In the genomic region with DNA sequence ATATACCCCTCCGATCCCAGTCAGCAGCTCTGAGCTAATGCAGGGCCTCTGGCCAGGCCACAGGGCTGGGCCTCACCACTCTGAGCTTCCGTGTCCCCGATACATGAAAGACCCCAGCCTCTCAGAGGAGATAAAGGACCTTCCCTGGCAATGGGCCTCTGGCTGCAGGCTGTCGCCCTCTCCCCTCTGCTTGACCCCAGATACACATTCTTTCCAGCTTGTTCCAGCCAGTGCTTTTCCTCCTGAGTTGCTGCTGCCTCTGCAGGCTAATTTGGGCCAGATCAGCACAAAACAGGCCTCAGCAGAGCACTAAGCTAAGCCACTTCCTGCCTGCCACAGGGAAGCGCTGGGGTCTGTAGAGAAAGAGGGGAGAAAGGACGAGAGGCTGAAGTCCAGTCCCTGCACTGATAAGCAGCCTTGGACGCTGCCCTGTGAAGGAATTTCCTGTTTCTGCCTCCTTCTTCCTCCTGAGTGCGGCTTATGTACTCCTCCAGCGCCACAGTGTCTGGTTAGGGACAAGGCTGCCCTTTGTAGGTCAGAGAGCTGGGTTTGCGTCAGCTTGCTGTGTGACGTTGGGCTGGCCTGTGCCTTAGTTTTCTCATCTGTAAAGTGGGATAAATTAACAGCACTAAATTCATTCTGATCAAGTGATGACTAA, we compare ENCODE assay signal across 1 cellular context.
TF ChIP-seq lines count a peak whose summit lies in the region.

No MANE protein-coding gene starts in this region.

TF ChIP-seq in HepG2, 621 proteins besides CTCF, POLR2A, EP300 and RAD21 (continued from another document and continues in another):
- no peak for TF ChIP-seq NFKB2 (CRISPR knock-in tag; IDR thresholded peaks at IDR 0.05; ENCODE audit: borderline replicate concordance)
- no peak for TF ChIP-seq ZNF296 (CRISPR knock-in tag; conservative IDR thresholded peaks at IDR 0.05)
- TF ChIP-seq KLF11 (CRISPR knock-in tag; IDR thresholded peaks at IDR 0.05), result no peak
- peak; percentile 69; the same call in 1 of the 2 replicates for TF ChIP-seq ZSCAN20 (CRISPR knock-in tag; IDR thresholded peaks at IDR 0.05; ENCODE audit: borderline replicate concordance)
- TF ChIP-seq MIXL1 (CRISPR knock-in tag; IDR thresholded peaks at IDR 0.05), result peak; percentile 86
- TF ChIP-seq, protein P1, sequence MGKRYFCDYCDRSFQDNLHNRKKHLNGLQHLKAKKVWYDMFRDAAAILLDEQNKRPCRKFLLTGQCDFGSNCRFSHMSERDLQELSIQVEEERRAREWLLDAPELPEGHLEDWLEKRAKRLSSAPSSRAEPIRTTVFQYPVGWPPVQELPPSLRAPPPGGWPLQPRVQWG (CRISPR knock-in tag; IDR thresholded peaks at IDR 0.05; ENCODE audit: borderline replicate concordance, low read depth), result no peak
- TF ChIP-seq, protein P2, sequence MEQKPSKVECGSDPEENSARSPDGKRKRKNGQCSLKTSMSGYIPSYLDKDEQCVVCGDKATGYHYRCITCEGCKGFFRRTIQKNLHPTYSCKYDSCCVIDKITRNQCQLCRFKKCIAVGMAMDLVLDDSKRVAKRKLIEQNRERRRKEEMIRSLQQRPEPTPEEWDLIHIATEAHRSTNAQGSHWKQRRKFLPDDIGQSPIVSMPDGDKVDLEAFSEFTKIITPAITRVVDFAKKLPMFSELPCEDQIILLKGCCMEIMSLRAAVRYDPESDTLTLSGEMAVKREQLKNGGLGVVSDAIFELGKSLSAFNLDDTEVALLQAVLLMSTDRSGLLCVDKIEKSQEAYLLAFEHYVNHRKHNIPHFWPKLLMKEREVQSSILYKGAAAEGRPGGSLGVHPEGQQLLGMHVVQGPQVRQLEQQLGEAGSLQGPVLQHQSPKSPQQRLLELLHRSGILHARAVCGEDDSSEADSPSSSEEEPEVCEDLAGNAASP (CRISPR knock-in tag; IDR thresholded peaks at IDR 0.05; ENCODE audit: borderline replicate concordance), result peak; percentile 41; the same call in 1 of the 2 replicates
- no peak for TF ChIP-seq CHCHD3 (CRISPR knock-in tag; IDR thresholded peaks at IDR 0.05)
- no peak; the same call in 1 of the 2 replicates for TF ChIP-seq MTA1 (CRISPR knock-in tag; IDR thresholded peaks at IDR 0.05; ENCODE audit: borderline replicate concordance)
- no peak for TF ChIP-seq ZNF737 (CRISPR knock-in tag; IDR thresholded peaks at IDR 0.05; ENCODE audit: borderline replicate concordance)
- peak; percentile 65; the same call in 1 of the 2 replicates for TF ChIP-seq ZFP1 (CRISPR knock-in tag; IDR thresholded peaks at IDR 0.05)
- no peak for TF ChIP-seq ZNF75D (CRISPR knock-in tag; IDR thresholded peaks at IDR 0.05; ENCODE audit: borderline replicate concordance)
- no peak for TF ChIP-seq TMF1 (CRISPR knock-in tag; IDR thresholded peaks at IDR 0.05; ENCODE audit: low read depth)
- TF ChIP-seq KAT8 (CRISPR knock-in tag; IDR thresholded peaks at IDR 0.05), result peak; percentile 86
- TF ChIP-seq ZNF775 (CRISPR knock-in tag; IDR thresholded peaks at IDR 0.05; ENCODE audit: borderline replicate concordance), result no peak
- TF ChIP-seq GATA4 (IDR thresholded peaks at IDR 0.05; ENCODE audit: borderline replicate concordance, low read depth), result peak; percentile 91; the same call in 1 of the 2 replicates
- no peak for TF ChIP-seq RFXANK (CRISPR knock-in tag; IDR thresholded peaks at IDR 0.05)
- TF ChIP-seq, protein P3, sequence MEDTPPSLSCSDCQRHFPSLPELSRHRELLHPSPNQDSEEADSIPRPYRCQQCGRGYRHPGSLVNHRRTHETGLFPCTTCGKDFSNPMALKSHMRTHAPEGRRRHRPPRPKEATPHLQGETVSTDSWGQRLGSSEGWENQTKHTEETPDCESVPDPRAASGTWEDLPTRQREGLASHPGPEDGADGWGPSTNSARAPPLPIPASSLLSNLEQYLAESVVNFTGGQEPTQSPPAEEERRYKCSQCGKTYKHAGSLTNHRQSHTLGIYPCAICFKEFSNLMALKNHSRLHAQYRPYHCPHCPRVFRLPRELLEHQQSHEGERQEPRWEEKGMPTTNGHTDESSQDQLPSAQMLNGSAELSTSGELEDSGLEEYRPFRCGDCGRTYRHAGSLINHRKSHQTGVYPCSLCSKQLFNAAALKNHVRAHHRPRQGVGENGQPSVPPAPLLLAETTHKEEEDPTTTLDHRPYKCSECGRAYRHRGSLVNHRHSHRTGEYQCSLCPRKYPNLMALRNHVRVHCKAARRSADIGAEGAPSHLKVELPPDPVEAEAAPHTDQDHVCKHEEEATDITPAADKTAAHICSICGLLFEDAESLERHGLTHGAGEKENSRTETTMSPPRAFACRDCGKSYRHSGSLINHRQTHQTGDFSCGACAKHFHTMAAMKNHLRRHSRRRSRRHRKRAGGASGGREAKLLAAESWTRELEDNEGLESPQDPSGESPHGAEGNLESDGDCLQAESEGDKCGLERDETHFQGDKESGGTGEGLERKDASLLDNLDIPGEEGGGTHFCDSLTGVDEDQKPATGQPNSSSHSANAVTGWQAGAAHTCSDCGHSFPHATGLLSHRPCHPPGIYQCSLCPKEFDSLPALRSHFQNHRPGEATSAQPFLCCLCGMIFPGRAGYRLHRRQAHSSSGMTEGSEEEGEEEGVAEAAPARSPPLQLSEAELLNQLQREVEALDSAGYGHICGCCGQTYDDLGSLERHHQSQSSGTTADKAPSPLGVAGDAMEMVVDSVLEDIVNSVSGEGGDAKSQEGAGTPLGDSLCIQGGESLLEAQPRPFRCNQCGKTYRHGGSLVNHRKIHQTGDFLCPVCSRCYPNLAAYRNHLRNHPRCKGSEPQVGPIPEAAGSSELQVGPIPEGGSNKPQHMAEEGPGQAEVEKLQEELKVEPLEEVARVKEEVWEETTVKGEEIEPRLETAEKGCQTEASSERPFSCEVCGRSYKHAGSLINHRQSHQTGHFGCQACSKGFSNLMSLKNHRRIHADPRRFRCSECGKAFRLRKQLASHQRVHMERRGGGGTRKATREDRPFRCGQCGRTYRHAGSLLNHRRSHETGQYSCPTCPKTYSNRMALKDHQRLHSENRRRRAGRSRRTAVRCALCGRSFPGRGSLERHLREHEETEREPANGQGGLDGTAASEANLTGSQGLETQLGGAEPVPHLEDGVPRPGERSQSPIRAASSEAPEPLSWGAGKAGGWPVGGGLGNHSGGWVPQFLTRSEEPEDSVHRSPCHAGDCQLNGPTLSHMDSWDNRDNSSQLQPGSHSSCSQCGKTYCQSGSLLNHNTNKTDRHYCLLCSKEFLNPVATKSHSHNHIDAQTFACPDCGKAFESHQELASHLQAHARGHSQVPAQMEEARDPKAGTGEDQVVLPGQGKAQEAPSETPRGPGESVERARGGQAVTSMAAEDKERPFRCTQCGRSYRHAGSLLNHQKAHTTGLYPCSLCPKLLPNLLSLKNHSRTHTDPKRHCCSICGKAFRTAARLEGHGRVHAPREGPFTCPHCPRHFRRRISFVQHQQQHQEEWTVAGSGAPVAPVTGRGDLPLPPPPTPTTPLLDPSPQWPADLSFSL (CRISPR knock-in tag; IDR thresholded peaks at IDR 0.05), result no peak
- TF ChIP-seq STAG1 (CRISPR knock-in tag; IDR thresholded peaks at IDR 0.05), result peak; percentile 37; the same call in 1 of the 2 replicates
- TF ChIP-seq, protein P4, sequence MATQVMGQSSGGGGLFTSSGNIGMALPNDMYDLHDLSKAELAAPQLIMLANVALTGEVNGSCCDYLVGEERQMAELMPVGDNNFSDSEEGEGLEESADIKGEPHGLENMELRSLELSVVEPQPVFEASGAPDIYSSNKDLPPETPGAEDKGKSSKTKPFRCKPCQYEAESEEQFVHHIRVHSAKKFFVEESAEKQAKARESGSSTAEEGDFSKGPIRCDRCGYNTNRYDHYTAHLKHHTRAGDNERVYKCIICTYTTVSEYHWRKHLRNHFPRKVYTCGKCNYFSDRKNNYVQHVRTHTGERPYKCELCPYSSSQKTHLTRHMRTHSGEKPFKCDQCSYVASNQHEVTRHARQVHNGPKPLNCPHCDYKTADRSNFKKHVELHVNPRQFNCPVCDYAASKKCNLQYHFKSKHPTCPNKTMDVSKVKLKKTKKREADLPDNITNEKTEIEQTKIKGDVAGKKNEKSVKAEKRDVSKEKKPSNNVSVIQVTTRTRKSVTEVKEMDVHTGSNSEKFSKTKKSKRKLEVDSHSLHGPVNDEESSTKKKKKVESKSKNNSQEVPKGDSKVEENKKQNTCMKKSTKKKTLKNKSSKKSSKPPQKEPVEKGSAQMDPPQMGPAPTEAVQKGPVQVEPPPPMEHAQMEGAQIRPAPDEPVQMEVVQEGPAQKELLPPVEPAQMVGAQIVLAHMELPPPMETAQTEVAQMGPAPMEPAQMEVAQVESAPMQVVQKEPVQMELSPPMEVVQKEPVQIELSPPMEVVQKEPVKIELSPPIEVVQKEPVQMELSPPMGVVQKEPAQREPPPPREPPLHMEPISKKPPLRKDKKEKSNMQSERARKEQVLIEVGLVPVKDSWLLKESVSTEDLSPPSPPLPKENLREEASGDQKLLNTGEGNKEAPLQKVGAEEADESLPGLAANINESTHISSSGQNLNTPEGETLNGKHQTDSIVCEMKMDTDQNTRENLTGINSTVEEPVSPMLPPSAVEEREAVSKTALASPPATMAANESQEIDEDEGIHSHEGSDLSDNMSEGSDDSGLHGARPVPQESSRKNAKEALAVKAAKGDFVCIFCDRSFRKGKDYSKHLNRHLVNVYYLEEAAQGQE (IDR thresholded peaks at IDR 0.05; ENCODE audit: borderline replicate concordance in 1 of 2, low read depth in 1 of 2, low read length in 2 of 2), result no peak
- TF ChIP-seq, protein P5, sequence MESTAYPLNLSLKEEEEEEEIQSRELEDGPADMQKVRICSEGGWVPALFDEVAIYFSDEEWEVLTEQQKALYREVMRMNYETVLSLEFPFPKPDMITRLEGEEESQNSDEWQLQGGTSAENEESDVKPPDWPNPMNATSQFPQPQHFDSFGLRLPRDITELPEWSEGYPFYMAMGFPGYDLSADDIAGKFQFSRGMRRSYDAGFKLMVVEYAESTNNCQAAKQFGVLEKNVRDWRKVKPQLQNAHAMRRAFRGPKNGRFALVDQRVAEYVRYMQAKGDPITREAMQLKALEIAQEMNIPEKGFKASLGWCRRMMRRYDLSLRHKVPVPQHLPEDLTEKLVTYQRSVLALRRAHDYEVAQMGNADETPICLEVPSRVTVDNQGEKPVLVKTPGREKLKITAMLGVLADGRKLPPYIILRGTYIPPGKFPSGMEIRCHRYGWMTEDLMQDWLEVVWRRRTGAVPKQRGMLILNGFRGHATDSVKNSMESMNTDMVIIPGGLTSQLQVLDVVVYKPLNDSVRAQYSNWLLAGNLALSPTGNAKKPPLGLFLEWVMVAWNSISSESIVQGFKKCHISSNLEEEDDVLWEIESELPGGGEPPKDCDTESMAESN (CRISPR knock-in tag; conservative IDR thresholded peaks at IDR 0.05), result peak; percentile 81
- TF ChIP-seq RAD51 (IDR thresholded peaks at IDR 0.05; ENCODE audit: borderline replicate concordance), result no peak
- TF ChIP-seq SMYD3 (CRISPR knock-in tag; IDR thresholded peaks at IDR 0.05), result 0 out of 2 replicates have a peak, but pooled peaks have one; percentile 75
- TF ChIP-seq CCAR2 (optimal IDR thresholded peaks at IDR 0.05; ENCODE audit: low read depth, low read length), result no peak
- TF ChIP-seq HNRNPLL (IDR thresholded peaks at IDR 0.05; ENCODE audit: low read depth, low read length, poor library complexity, severe bottlenecking), result no peak
- TF ChIP-seq SSRP1 (CRISPR knock-in tag; IDR thresholded peaks at IDR 0.05), result no peak
- TF ChIP-seq CENPX (CRISPR knock-in tag; IDR thresholded peaks at IDR 0.05), result no peak
- TF ChIP-seq ZNF546 (CRISPR knock-in tag; conservative IDR thresholded peaks at IDR 0.05), result no peak
- TF ChIP-seq JUND (CRISPR knock-in tag; IDR thresholded peaks at IDR 0.05), result peak; percentile 60; the same call in 1 of the 2 replicates
- TF ChIP-seq, protein P6, sequence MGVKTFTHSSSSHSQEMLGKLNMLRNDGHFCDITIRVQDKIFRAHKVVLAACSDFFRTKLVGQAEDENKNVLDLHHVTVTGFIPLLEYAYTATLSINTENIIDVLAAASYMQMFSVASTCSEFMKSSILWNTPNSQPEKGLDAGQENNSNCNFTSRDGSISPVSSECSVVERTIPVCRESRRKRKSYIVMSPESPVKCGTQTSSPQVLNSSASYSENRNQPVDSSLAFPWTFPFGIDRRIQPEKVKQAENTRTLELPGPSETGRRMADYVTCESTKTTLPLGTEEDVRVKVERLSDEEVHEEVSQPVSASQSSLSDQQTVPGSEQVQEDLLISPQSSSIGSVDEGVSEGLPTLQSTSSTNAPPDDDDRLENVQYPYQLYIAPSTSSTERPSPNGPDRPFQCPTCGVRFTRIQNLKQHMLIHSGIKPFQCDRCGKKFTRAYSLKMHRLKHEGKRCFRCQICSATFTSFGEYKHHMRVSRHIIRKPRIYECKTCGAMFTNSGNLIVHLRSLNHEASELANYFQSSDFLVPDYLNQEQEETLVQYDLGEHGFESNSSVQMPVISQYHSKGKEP (CRISPR knock-in tag; IDR thresholded peaks at IDR 0.05), result no peak
- TF ChIP-seq BHLHE40 (IDR thresholded peaks at IDR 0.05; ENCODE audit: low read length), result no peak
- no peak for TF ChIP-seq NFATC3 (CRISPR knock-in tag; IDR thresholded peaks at IDR 0.05)
- TF ChIP-seq, protein P7, sequence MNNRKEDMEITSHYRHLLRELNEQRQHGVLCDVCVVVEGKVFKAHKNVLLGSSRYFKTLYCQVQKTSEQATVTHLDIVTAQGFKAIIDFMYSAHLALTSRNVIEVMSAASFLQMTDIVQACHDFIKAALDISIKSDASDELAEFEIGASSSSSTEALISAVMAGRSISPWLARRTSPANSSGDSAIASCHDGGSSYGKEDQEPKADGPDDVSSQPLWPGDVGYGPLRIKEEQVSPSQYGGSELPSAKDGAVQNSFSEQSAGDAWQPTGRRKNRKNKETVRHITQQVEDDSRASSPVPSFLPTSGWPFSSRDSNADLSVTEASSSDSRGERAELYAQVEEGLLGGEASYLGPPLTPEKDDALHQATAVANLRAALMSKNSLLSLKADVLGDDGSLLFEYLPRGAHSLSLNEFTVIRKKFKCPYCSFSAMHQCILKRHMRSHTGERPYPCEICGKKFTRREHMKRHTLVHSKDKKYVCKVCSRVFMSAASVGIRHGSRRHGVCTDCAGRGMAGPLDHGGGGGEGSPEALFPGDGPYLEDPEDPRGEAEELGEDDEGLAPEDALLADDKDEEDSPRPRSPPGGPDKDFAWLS (CRISPR knock-in tag; IDR thresholded peaks at IDR 0.05; ENCODE audit: borderline replicate concordance), result no peak
- TF ChIP-seq, protein P8, sequence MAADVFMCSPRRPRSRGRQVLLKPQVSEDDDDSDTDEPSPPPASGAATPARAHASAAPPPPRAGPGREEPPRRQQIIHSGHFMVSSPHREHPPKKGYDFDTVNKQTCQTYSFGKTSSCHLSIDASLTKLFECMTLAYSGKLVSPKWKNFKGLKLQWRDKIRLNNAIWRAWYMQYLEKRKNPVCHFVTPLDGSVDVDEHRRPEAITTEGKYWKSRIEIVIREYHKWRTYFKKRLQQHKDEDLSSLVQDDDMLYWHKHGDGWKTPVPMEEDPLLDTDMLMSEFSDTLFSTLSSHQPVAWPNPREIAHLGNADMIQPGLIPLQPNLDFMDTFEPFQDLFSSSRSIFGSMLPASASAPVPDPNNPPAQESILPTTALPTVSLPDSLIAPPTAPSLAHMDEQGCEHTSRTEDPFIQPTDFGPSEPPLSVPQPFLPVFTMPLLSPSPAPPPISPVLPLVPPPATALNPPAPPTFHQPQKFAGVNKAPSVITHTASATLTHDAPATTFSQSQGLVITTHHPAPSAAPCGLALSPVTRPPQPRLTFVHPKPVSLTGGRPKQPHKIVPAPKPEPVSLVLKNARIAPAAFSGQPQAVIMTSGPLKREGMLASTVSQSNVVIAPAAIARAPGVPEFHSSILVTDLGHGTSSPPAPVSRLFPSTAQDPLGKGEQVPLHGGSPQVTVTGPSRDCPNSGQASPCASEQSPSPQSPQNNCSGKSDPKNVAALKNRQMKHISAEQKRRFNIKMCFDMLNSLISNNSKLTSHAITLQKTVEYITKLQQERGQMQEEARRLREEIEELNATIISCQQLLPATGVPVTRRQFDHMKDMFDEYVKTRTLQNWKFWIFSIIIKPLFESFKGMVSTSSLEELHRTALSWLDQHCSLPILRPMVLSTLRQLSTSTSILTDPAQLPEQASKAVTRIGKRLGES (CRISPR knock-in tag; IDR thresholded peaks at IDR 0.05; ENCODE audit: borderline replicate concordance), result 0 out of 2 replicates have a peak, but pooled peaks have one; percentile 40
- TF ChIP-seq ZFP36L2 (CRISPR knock-in tag; IDR thresholded peaks at IDR 0.05), result no peak
- TF ChIP-seq, protein P9, sequence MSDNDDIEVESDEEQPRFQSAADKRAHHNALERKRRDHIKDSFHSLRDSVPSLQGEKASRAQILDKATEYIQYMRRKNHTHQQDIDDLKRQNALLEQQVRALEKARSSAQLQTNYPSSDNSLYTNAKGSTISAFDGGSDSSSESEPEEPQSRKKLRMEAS (IDR thresholded peaks at IDR 0.05), result peak; percentile 43
